ENCODE assay signal across 9 cellular contexts in genomic region chr7:30143748-30144251, GRCh38. TPM values are rescaled to one million over a fixed set of nuclear protein-coding genes. Genes with fewer than 3 reads are reported as not detected.
A peak's percentile ranks its signal among the peaks of the same experiment; 100 is the strongest.
DNase-seq lines count a peak whose midpoint lies in the region; TF ChIP-seq lines count a peak whose summit lies in the region.
"Had no signal": no experiment of that assay in that cellular context is flagged by ENCODE, and none has a peak within 500 bp of the region (broad histone marks: within the 10 kb centered on the region; RNA-seq: fewer than 3 reads in every experiment).

No MANE protein-coding gene starts in this region.

- peak overlapping the region; percentile 73 for H3K27ac ChIP-seq in suprapubic skin
- H3K27ac ChIP-seq in left ventricle myocardium inferior (replicated peaks), result no peak overlapping the region
- no peak overlapping the region for H3K27ac ChIP-seq in OCI-LY7 (ENCODE audit: low read depth, low read length, poor library complexity, severe bottlenecking)

- TF ChIP-seq CTCF in epithelial cell of esophagus (IDR thresholded peaks at IDR 0.05; ENCODE audit: insufficient read depth, low read depth, low read length, missing control alignments) (no peak), suprapubic skin (IDR thresholded peaks at IDR 0.05) (no peak), left ventricle myocardium inferior (IDR thresholded peaks at IDR 0.05; ENCODE audit: borderline replicate concordance) (no peak), OCI-LY7 (conservative IDR thresholded peaks at IDR 0.05; ENCODE audit: low read length) (no peak)

- H3K4me1 ChIP-seq in suprapubic skin (peaks cover 38% of the 10 kb centered on the region), left ventricle myocardium inferior (peaks cover 58% of the 10 kb centered on the region), OCI-LY7 (ENCODE audit: insufficient read depth, low read length, poor library complexity, severe bottlenecking) (peaks cover 12% of the 10 kb centered on the region)

- DNase-seq in NCI-H2227 (lab: John Stamatoyannopoulos, UW; ENCODE audit: unreplicated experiment), result peak; percentile 16
- no peak for DNase-seq in NCI-H2227 treated with DMSO at 0.1 percent for 48 hours (lab: John Stamatoyannopoulos, UW)
- peak; percentile 98 for DNase-seq in NCI-H524 treated with DMSO at 0.1 percent for 48 hours (lab: John Stamatoyannopoulos, UW)
- peak; percentile 87 for DNase-seq in epithelial cell of esophagus (ENCODE audit: low read depth)
- DNase-seq in suprapubic skin (ENCODE audit: low spot score in 2 of 2), result no peak
- no peak for DNase-seq in left ventricle myocardium inferior
- no peak for DNase-seq in OCI-LY7 (ENCODE audit: low spot score)
- no peak for DNase-seq in midbrain (lab: John Stamatoyannopoulos, UW)

- no peak overlapping the region for H3K4me3 ChIP-seq in epithelial cell of esophagus (ENCODE audit: low read length)
- no peak overlapping the region for H3K4me3 ChIP-seq in suprapubic skin
- H3K4me3 ChIP-seq in left ventricle myocardium inferior, result no peak overlapping the region
- no peak overlapping the region for H3K4me3 ChIP-seq in OCI-LY7 (ENCODE audit: low read depth, low read length, poor library complexity, severe bottlenecking)
- H3K4me3 ChIP-seq: A549 had no signal

- no peaks in the 10 kb centered on the region for H3K9me3 ChIP-seq in suprapubic skin
- H3K9me3 ChIP-seq in left ventricle myocardium inferior (replicated peaks), result no peaks in the 10 kb centered on the region
- H3K9me3 ChIP-seq in OCI-LY7 (ENCODE audit: low read length), result no peaks in the 10 kb centered on the region
- H3K9me3 ChIP-seq: A549 had no signal

- H3K9me2 ChIP-seq in OCI-LY7 (ENCODE audit: insufficient read depth, low read length), result no peaks in the 10 kb centered on the region

- H3K4me2 ChIP-seq in OCI-LY7 (ENCODE audit: low read length), result no peak overlapping the region

- no peak for TF ChIP-seq POLR2A in suprapubic skin (IDR thresholded peaks at IDR 0.05)

- H3K27me3 ChIP-seq in suprapubic skin (no peaks in the 10 kb centered on the region), left ventricle myocardium inferior (ENCODE audit: low read depth) (no peaks in the 10 kb centered on the region)

- H4K20me1 ChIP-seq in OCI-LY7 (ENCODE audit: insufficient read depth, low read length), result no peaks in the 10 kb centered on the region

- WGBS in suprapubic skin, result 64% methylated on average over 1 of the region's 1 CpG

- H3K36me3 ChIP-seq in suprapubic skin, result no peaks in the 10 kb centered on the region
- H3K36me3 ChIP-seq in left ventricle myocardium inferior, result no peaks in the 10 kb centered on the region
- H3K36me3 ChIP-seq in OCI-LY7 (ENCODE audit: insufficient read depth, low read length), result no peaks in the 10 kb centered on the region

- H2AFZ ChIP-seq in OCI-LY7 (ENCODE audit: low read length), result no peak overlapping the region

- no TSS peak for BruUV-seq in OCI-LY7 (replicated peaks; lab: Mats Ljungman, UMichigan)

- intact Hi-C loops in left ventricle myocardium inferior (cut with micrococcal nuclease) (no loop called here), OCI-LY7 (cut with micrococcal nuclease; ENCODE audit: unreplicated experiment) (no loop called here)

- CTCF ChIA-PET in OCI-LY7 (lab: Charles Lee; ENCODE audit: unreplicated experiment), result no interaction called here

- H3K79me2 ChIP-seq in OCI-LY7 (ENCODE audit: insufficient read depth, low read depth, low read length), result no peaks in the 10 kb centered on the region

- no peak for TF ChIP-seq EP300 in suprapubic skin (IDR thresholded peaks at IDR 0.05)

- POLR2A ChIA-PET in OCI-LY7 (lab: Charles Lee), result no interaction called here

RNA-seq across cellular contexts. Expression of gene MTURN, which starts 9.0 kb away (rescaled TPM):
- total RNA-seq in suprapubic skin (100 to 1,000 TPM in 1 of 4 donors, 10 to 100 TPM in 3; 42.9 to 103 (median 58.0) TPM), left ventricle myocardium inferior (21.3 TPM), OCI-LY7 (2022) (3.3 and 4.1 TPM in 2 replicates)
- 1.7 and 2.9 TPM in 2 replicates for total RNA-seq in OCI-LY7 (2014; rRNA removed; shearing (Covaris generic))

Comparison
In these comparisons a context has a peak if more than half of its experiments do, and no peak if none do; other contexts are left out.
1. DNase-seq: peak in NCI-H2227 (single experiment), NCI-H524 treated with DMSO at 0.1 percent for 48 hours (single experiment) and epithelial cell of esophagus (single experiment); none in NCI-H2227 treated with DMSO at 0.1 percent for 48 hours (single experiment), suprapubic skin (0 of 2), left ventricle myocardium inferior (single experiment), OCI-LY7 (single experiment) and midbrain (single experiment).